In the genomic region with DNA sequence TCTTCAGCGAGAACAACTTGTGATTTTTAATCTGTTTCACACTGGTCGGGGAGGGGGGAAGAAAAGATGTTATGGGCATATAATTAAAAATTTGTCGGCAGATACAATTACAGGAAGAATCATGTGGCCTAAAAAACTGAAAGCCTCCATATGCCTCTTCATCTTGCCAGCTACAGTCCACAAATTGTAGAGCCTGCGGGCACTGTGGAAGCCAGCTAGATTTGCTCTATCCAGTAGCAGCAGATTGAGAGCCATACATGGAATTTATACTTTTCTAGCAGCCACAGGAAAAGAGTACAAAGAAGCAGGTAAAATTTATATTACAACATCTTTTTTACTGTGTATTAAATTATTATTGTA, we compare ENCODE assay signal across 17 cellular contexts.
DNase-seq lines count a peak whose midpoint lies in the region; ATAC-seq and TF ChIP-seq lines count a peak whose summit lies in the region.
"Had no signal": no experiment of that assay in that cellular context is flagged by ENCODE, and none has a peak within 500 bp of the region (broad histone marks: within the 10 kb centered on the region; RNA-seq: fewer than 3 reads in every experiment).

No MANE protein-coding gene starts in this region.

- H3K4me3 Mint-ChIP-seq in CD4-positive, alpha-beta T cell = no peak overlapping the region
- H3K4me3 Mint-ChIP-seq: CD14-positive monocyte, T-helper 17 cell had no signal

- H3K27me3 Mint-ChIP-seq in CD4-positive, alpha-beta T cell = no peaks in the 10 kb centered on the region
- H3K27me3 Mint-ChIP-seq: T-helper 17 cell had no signal

- no peak overlapping the region for H3K27ac Mint-ChIP-seq in CD4-positive, alpha-beta T cell
- H3K27ac Mint-ChIP-seq in activated naive CD4-positive, alpha-beta T cell treated with anti-CD3 and anti-CD28 coated beads, Interleukin-2, amount 50 U/mL, for 72 hours = no peak overlapping the region
- H3K27ac Mint-ChIP-seq: T-helper 17 cell had no signal

- ATAC-seq in CD4-positive, alpha-beta T cell (ENCODE audit: poor library complexity) = no peak
- ATAC-seq in activated naive CD4-positive, alpha-beta T cell treated with anti-CD3 and anti-CD28 coated beads, Interleukin-2, amount 50 U/mL, for 72 hours = no peak
- ATAC-seq: T-helper 17 cell had no signal

- H3K4me1 Mint-ChIP-seq in CD4-positive, alpha-beta T cell (ENCODE audit: low read depth) = no peaks in the 10 kb centered on the region
- H3K4me1 Mint-ChIP-seq: CD14-positive monocyte, T-helper 17 cell had no signal

- H3K27me3 ChIP-seq in HUES48 (ENCODE audit: control insufficient read depth, insufficient read depth, low read length) = no peaks in the 10 kb centered on the region
- no peaks in the 10 kb centered on the region for H3K27me3 ChIP-seq in CD4-positive, alpha-beta T cell (ENCODE audit: control insufficient read depth, insufficient read depth, low read length)

- peak overlapping the region; percentile 11 for H3K27ac ChIP-seq in HUES48 (ENCODE audit: low read depth, low read length)
- no peak overlapping the region for H3K27ac ChIP-seq in CD4-positive, alpha-beta T cell (ENCODE audit: low read depth, low read length)
- H3K27ac ChIP-seq: HL-60 had no signal

- TF ChIP-seq CTCF in CD4-positive, alpha-beta T cell (IDR thresholded peaks at IDR 0.05) = no peak

- no peak overlapping the region for H3K9ac ChIP-seq in HUES48 (ENCODE audit: low read depth, low read length)

- peak; percentile 36 for DNase-seq in NCI-H146 (lab: John Stamatoyannopoulos, UW)
- peak; percentile 26 for DNase-seq in NCI-H2227 (lab: John Stamatoyannopoulos, UW; ENCODE audit: unreplicated experiment)
- DNase-seq in cerebellar cortex (ENCODE audit: low spot score) = peak; percentile 40
- DNase-seq in CD4-positive, alpha-beta T cell = no peak
- no peak for DNase-seq in cortex of kidney (lab: John Stamatoyannopoulos, UW)
- no peak for DNase-seq in globus pallidus (ENCODE audit: low spot score)
- no peak for DNase-seq in activated naive CD4-positive, alpha-beta T cell treated with anti-CD3 and anti-CD28 coated beads, Interleukin-2, amount 50 U/mL, for 72 hours (ENCODE audit: low spot score in 2 of 2)
- DNase-seq: ACHN, AML-193, Caco-2, DMS79, NCI-H1436, T-helper 17 cell had no signal

- no peak overlapping the region for H3K4me3 ChIP-seq in HUES48 (ENCODE audit: low read depth, low read length)
- H3K4me3 ChIP-seq: HAP-1 had no signal

- CTCF ChIA-PET in CD4-positive, alpha-beta T cell (lab: Charles Lee) = no interaction called here

- intact Hi-C loops in CD4-positive, alpha-beta T cell (cut with DNase I, micrococcal nuclease) = no loop called here

- POLR2A ChIA-PET in CD4-positive, alpha-beta T cell (lab: Charles Lee) = no interaction called here

- no peaks in the 10 kb centered on the region for H3K9me3 ChIP-seq in HUES48 (ENCODE audit: control insufficient read depth, insufficient read depth, low read length)
- H3K9me3 ChIP-seq in CD4-positive, alpha-beta T cell (ENCODE audit: control insufficient read depth, low read length) = no peaks in the 10 kb centered on the region
- H3K9me3 ChIP-seq: Caco-2, HAP-1 had no signal

- no peaks in the 10 kb centered on the region for H3K36me3 Mint-ChIP-seq in CD4-positive, alpha-beta T cell (ENCODE audit: low read depth)
- no peaks in the 10 kb centered on the region for H3K36me3 Mint-ChIP-seq in activated naive CD4-positive, alpha-beta T cell treated with anti-CD3 and anti-CD28 coated beads, Interleukin-2, amount 50 U/mL, for 72 hours

- H3K36me3 ChIP-seq in HUES48 (ENCODE audit: control insufficient read depth, insufficient read depth, low read length) = no peaks in the 10 kb centered on the region
- H3K36me3 ChIP-seq: HAP-1 had no signal

- H3K4me1 ChIP-seq in HUES48 (ENCODE audit: control insufficient read depth, insufficient read depth, low read length) = peaks cover 35% of the 10 kb centered on the region
- H3K4me1 ChIP-seq: Caco-2 had no signal

- H3K9me3 Mint-ChIP-seq in CD4-positive, alpha-beta T cell = no peaks in the 10 kb centered on the region
- no peaks in the 10 kb centered on the region for H3K9me3 Mint-ChIP-seq in activated naive CD4-positive, alpha-beta T cell treated with anti-CD3 and anti-CD28 coated beads, Interleukin-2, amount 50 U/mL, for 72 hours
- H3K9me3 Mint-ChIP-seq: CD14-positive monocyte had no signal

Comparison
In these comparisons a context has a peak if more than half of its experiments do, and no peak if none do; other contexts are left out.
1. DNase-seq: peak in NCI-H146 (single experiment), NCI-H2227 (single experiment) and cerebellar cortex (single experiment); none in CD4-positive, alpha-beta T cell (0 of 10), cortex of kidney (single experiment), globus pallidus (single experiment) and activated naive CD4-positive, alpha-beta T cell treated with anti-CD3 and anti-CD28 coated beads, Interleukin-2, amount 50 U/mL, for 72 hours (0 of 2).